ENCODE assay signal across 1 cellular context in genomic region chr17:35083071-35083470, GRCh38.
TF ChIP-seq lines count a peak whose summit lies in the region.

No MANE protein-coding gene starts in this region.

TF ChIP-seq in HCT116, 20 proteins besides CTCF, POLR2A, EP300 and RAD21:
- TF ChIP-seq EGR1 (IDR thresholded peaks at IDR 0.05; ENCODE audit: low read depth) (no peak), REST (IDR thresholded peaks at IDR 0.05; ENCODE audit: low read depth) (no peak)
TF ChIP-seq in HCT116: peak in this region for 0.
